ENCODE assay signal across 13 cellular contexts in genomic region chr4:14028862-14029261, GRCh38.
"Had no signal": no experiment of that assay in that cellular context is flagged by ENCODE, and none has a peak within 500 bp of the region (broad histone marks: within the 10 kb centered on the region; RNA-seq: fewer than 3 reads in every experiment).

No MANE protein-coding gene starts in this region.

- H3K27me3 ChIP-seq: right lobe of liver, suprapubic skin, upper lobe of right lung had no signal

- H3K9me3 ChIP-seq: right lobe of liver, suprapubic skin, upper lobe of right lung had no signal

- H3K4me1 ChIP-seq: right lobe of liver, suprapubic skin, upper lobe of right lung had no signal

- H3K27ac ChIP-seq: right lobe of liver, suprapubic skin, upper lobe of right lung, VCaP had no signal

- H3K4me3 ChIP-seq: right lobe of liver, suprapubic skin, upper lobe of right lung had no signal

- H3K36me3 ChIP-seq: right lobe of liver, suprapubic skin, upper lobe of right lung had no signal

- DNase-seq: activated CD4-positive, alpha-beta T cell treated with anti-CD3 and anti-CD28 coated beads for 4 hours; activated naive CD4-positive, alpha-beta T cell treated with anti-CD3 and anti-CD28 coated beads for 36 hours; dermis blood vessel endothelial cell; mesenchymal stem cell; right lobe of liver; stimulated activated CD4-positive, alpha-beta T cell treated with anti-CD3 and anti-CD28 coated beads, Interleukin-12 subunit alpha, Interleukin-12 subunit beta, amount 100 ng/mL, for 4 hours; stimulated activated naive CD4-positive, alpha-beta T cell treated with Interleukin-2 at 50 U/mL for 16 hours; T-cell; upper lobe of right lung had no signal

- ATAC-seq: esophagus mucosa, left lobe of liver, right lobe of liver, T-cell, upper lobe of right lung had no signal
